ENCODE assay signal across 10 cellular contexts in the genomic region with DNA sequence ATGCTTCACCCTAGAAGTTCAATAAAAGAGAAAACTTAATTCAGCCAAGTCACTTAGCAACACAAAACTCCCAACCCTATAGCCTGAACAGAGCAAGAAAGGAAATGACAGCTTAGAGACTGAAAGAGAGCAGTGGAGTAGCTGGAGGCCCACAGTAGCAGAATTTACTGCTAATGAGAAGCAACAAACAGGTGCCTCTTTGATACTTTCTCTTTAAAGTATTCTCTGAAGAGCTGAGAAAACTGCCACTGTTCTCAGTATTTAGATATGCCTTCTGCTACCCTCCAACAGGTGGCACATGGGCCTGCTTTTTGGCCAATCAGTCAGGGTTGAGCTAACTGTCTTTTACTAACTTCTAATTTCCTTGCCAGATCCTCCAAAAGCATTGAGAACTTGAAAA.
DNase-seq lines count a peak whose midpoint lies in the region; ATAC-seq and TF ChIP-seq lines count a peak whose summit lies in the region.
"Had no signal": no experiment of that assay in that cellular context is flagged by ENCODE, and none has a peak within 500 bp of the region (broad histone marks: within the 10 kb centered on the region; RNA-seq: fewer than 3 reads in every experiment).

No MANE protein-coding gene starts in this region.

- no peak for TF ChIP-seq CTCF in GM10266 (IDR thresholded peaks at IDR 0.05; ENCODE audit: control insufficient read depth, insufficient read depth, low read depth, missing control alignments)

- no peak overlapping the region for H3K27ac Mint-ChIP-seq in memory B cell
- H3K27ac Mint-ChIP-seq: T-helper 1 cell treated with Interleukin-12 subunit alpha and Interleukin-12 subunit beta and Interleukin-4 antibody, amounts not matched to agents 30 μg/mL and 1 μg/mL, for 36 hours had no signal

- no peaks in the 10 kb centered on the region for H3K9me3 Mint-ChIP-seq in memory B cell
- H3K9me3 Mint-ChIP-seq: T-helper 1 cell treated with Interleukin-12 subunit alpha and Interleukin-12 subunit beta and Interleukin-4 antibody, amounts not matched to agents 30 μg/mL and 1 μg/mL, for 36 hours had no signal

- no peaks in the 10 kb centered on the region for H3K36me3 Mint-ChIP-seq in memory B cell

- peak; percentile 2 for DNase-seq in NCI-H2196 (lab: John Stamatoyannopoulos, UW; ENCODE audit: unreplicated experiment)
- no peak for DNase-seq in NCI-H2196 treated with DMSO at 0.1 percent for 48 hours (lab: John Stamatoyannopoulos, UW; ENCODE audit: unreplicated experiment)
- DNase-seq in memory B cell (ENCODE audit: low spot score in 2 of 2): peak in 1 of 2 donors; percentile 0
- DNase-seq in GM10266 (ENCODE audit: extremely low spot score): no peak
- no peak for DNase-seq in NCI-H2171 (lab: John Stamatoyannopoulos, UW)
- DNase-seq: left colon had no signal

- no peaks in the 10 kb centered on the region for H3K4me1 Mint-ChIP-seq in memory B cell

- ATAC-seq in GM21526 (IDR thresholded peaks at IDR 0.05; ENCODE audit: low FRiP score, unreplicated experiment): peak; percentile 85
- peak; percentile 51 for ATAC-seq in HG03565 (IDR thresholded peaks at IDR 0.05; ENCODE audit: unreplicated experiment)
- ATAC-seq in memory B cell (ENCODE audit: low read depth): peak; percentile 53
- no peak for ATAC-seq in GM19351 (IDR thresholded peaks at IDR 0.05; ENCODE audit: unreplicated experiment)
- ATAC-seq: left colon had no signal

- H3K27me3 Mint-ChIP-seq in memory B cell: no peaks in the 10 kb centered on the region

- no peak overlapping the region for H3K4me3 Mint-ChIP-seq in memory B cell
- H3K4me3 Mint-ChIP-seq: T-helper 1 cell treated with Interleukin-12 subunit alpha and Interleukin-12 subunit beta and Interleukin-4 antibody, amounts not matched to agents 30 μg/mL and 1 μg/mL, for 36 hours had no signal
